Comparison of ENCODE assay signal across 11 cellular contexts in genomic region chr13:21330126-21330861, GRCh38.
A peak's percentile ranks its signal among the peaks of the same experiment; 100 is the strongest.
DNase-seq lines count a peak whose midpoint lies in the region; ATAC-seq lines count a peak whose summit lies in the region.
"Had no signal": no experiment of that assay in that cellular context is flagged by ENCODE, and none has a peak within 500 bp of the region (broad histone marks: within the 10 kb centered on the region; RNA-seq: fewer than 3 reads in every experiment).

No MANE protein-coding gene starts in this region.

- H3K9ac ChIP-seq in mesenchymal stem cell (ENCODE audit: low read length), result no peak overlapping the region

- 69% methylated on average over 7 of the region's 8 CpGs for WGBS in mesenchymal stem cell

- H3K36me3 ChIP-seq in mesenchymal stem cell (ENCODE audit: control insufficient read depth in 1 of 2, insufficient read depth in 2 of 2, low read depth in 1 of 2, low read length in 2 of 2), result no peaks in the 10 kb centered on the region
- H3K36me3 ChIP-seq: gastrocnemius medialis had no signal

- H2BK15ac ChIP-seq in mesenchymal stem cell (ENCODE audit: low read depth, poor library complexity, severe bottlenecking), result no peak overlapping the region

- H2AK5ac ChIP-seq in mesenchymal stem cell (ENCODE audit: low read length, severe bottlenecking), result no peak overlapping the region

- no peak overlapping the region for H2BK120ac ChIP-seq in mesenchymal stem cell (ENCODE audit: low read depth, low read length)

- no peak overlapping the region for H3K4me2 ChIP-seq in mesenchymal stem cell (ENCODE audit: low read length, poor library complexity, severe bottlenecking)

- H3K4me3 ChIP-seq in mesenchymal stem cell (ENCODE audit: insufficient read depth in 1 of 2, low read depth in 1 of 2, low read length in 2 of 2), result no peak overlapping the region
- H3K4me3 ChIP-seq: gastrocnemius medialis had no signal

- no peak overlapping the region for H2BK5ac ChIP-seq in mesenchymal stem cell (ENCODE audit: low read depth, low read length, poor library complexity, severe bottlenecking)

- H4K8ac ChIP-seq in mesenchymal stem cell (ENCODE audit: low read length), result no peak overlapping the region

- no peak overlapping the region for H2AFZ ChIP-seq in mesenchymal stem cell (ENCODE audit: low read depth, low read length)

- peaks cover 23% of the 10 kb centered on the region for H3K4me1 ChIP-seq in mesenchymal stem cell (ENCODE audit: control insufficient read depth, insufficient read depth, low read depth, low read length)

- H3K9me3 ChIP-seq in mesenchymal stem cell (ENCODE audit: control insufficient read depth, low read length), result no peaks in the 10 kb centered on the region
- H3K9me3 ChIP-seq: gastrocnemius medialis had no signal

- H3K79me1 ChIP-seq in mesenchymal stem cell (replicated peaks; ENCODE audit: low read length, poor library complexity, severe bottlenecking), result no peaks in the 10 kb centered on the region

- no peak overlapping the region for H3K18ac ChIP-seq in mesenchymal stem cell (ENCODE audit: low read depth in 1 of 2, low read length in 2 of 2)

- H3K14ac ChIP-seq in mesenchymal stem cell (ENCODE audit: low read length in 2 of 2), result no peak overlapping the region

- H3K27ac ChIP-seq in mesenchymal stem cell (ENCODE audit: low read length, poor library complexity, severe bottlenecking), result no peak overlapping the region
- H3K27ac ChIP-seq: gastrocnemius medialis had no signal

- peak; percentile 7 for DNase-seq in SIG-M5 treated with dmso at 0.1 percent for 504 hours (lab: John Stamatoyannopoulos, UW; ENCODE audit: unreplicated experiment)
- no peak for DNase-seq in SIG-M5 (lab: John Stamatoyannopoulos, UW)
- DNase-seq in mesenchymal stem cell, result peak; percentile 2
- DNase-seq in stimulated activated CD4-positive, alpha-beta T cell treated with anti-CD3 and anti-CD28 coated beads, Interleukin-4, amount 100 ng/mL, for 1 hour, result no peak
- DNase-seq in pons (ENCODE audit: low spot score), result no peak
- no peak for DNase-seq in dermis blood vessel endothelial cell
- DNase-seq: activated effector memory CD4-positive, alpha-beta T cell treated with anti-CD3 and anti-CD28 coated beads, Interleukin-2, amount 50 U/mL, for 16 hours; gastrocnemius medialis had no signal

- no peaks in the 10 kb centered on the region for H3K27me3 ChIP-seq in mesenchymal stem cell (ENCODE audit: control insufficient read depth in 1 of 2, insufficient read depth in 1 of 2, low read length in 2 of 2)

- peak; percentile 84 for ATAC-seq in GM21723 (IDR thresholded peaks at IDR 0.05; ENCODE audit: unreplicated experiment)
- peak; percentile 75 for ATAC-seq in HG03521 (IDR thresholded peaks at IDR 0.05; ENCODE audit: unreplicated experiment)
- ATAC-seq: gastrocnemius medialis, HCT116 had no signal

- H2BK12ac ChIP-seq in mesenchymal stem cell (ENCODE audit: low read length in 2 of 2), result no peak overlapping the region

- H4K91ac ChIP-seq in mesenchymal stem cell (ENCODE audit: low read length), result no peak overlapping the region

- no peak overlapping the region for H3K4ac ChIP-seq in mesenchymal stem cell (ENCODE audit: low read depth in 1 of 2, low read length in 2 of 2)

- no peak overlapping the region for H3K23ac ChIP-seq in mesenchymal stem cell (ENCODE audit: low read length in 2 of 2)

Comparison
In these comparisons a context has a peak if more than half of its experiments do, and no peak if none do; other contexts are left out.
1. DNase-seq: peak in SIG-M5 treated with dmso at 0.1 percent for 504 hours (single experiment) and mesenchymal stem cell (single experiment); none in SIG-M5 (single experiment), stimulated activated CD4-positive, alpha-beta T cell treated with anti-CD3 and anti-CD28 coated beads, Interleukin-4, amount 100 ng/mL, for 1 hour (single experiment), pons (single experiment) and dermis blood vessel endothelial cell (single experiment).